Comparison of ENCODE assay signal across 16 cellular contexts in the genomic region with DNA sequence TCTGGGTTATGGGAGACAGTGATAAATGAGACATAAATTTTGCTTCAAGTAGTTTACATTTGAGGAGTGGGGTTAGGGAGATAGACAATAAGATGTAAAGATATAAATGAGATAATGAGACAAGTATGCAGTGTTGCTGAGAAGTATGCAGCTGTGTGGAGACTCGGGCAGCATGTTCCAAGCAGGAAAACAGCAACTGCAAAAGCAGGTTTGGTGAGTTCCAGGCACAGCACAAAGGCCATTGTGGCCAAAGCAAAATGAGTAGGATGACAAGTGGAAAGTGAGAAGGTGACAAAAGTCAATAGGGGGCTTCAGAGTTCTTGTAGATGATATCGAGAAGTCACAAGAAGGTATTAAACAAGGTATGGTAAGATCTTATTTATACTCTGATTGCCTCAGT.
A peak's percentile ranks its signal among the peaks of the same experiment; 100 is the strongest.
DNase-seq lines count a peak whose midpoint lies in the region; ATAC-seq, FAIRE-seq and TF ChIP-seq lines count a peak whose summit lies in the region.
"Had no signal": no experiment of that assay in that cellular context is flagged by ENCODE, and none has a peak within 500 bp of the region (broad histone marks: within the 10 kb centered on the region; RNA-seq: fewer than 3 reads in every experiment).

No MANE protein-coding gene starts in this region.

- no peaks in the 10 kb centered on the region for H3K79me2 ChIP-seq in keratinocyte (ENCODE audit: control insufficient read depth, insufficient read depth, low read length)

- no peaks in the 10 kb centered on the region for H3K36me3 Mint-ChIP-seq in WTC11
- H3K36me3 Mint-ChIP-seq: CD4-positive, CD25-positive, alpha-beta regulatory T cell had no signal

- H3K4me3 Mint-ChIP-seq in WTC11 = no peak overlapping the region
- H3K4me3 Mint-ChIP-seq: CD4-positive, CD25-positive, alpha-beta regulatory T cell had no signal

- H4K20me1 ChIP-seq in keratinocyte (ENCODE audit: control insufficient read depth, extremely low read depth, insufficient read depth, low read length) = no peaks in the 10 kb centered on the region

- dilution Hi-C loops in keratinocyte (cut with MboI; ENCODE audit: extremely low pct_ligation_motif_present, low sequenced_read_pairs) = no loop called here

- peak; percentile 56 for FAIRE-seq in keratinocyte (lab: Jason Lieb, UNC)
- FAIRE-seq: HTR-8/SVneo had no signal

- H3K9me1 ChIP-seq in keratinocyte (ENCODE audit: control insufficient read depth, extremely low read depth, insufficient read depth, low read length) = no peaks in the 10 kb centered on the region

- H3K27ac ChIP-seq in keratinocyte (ENCODE audit: control insufficient read depth, insufficient read depth, low read length) = no peak overlapping the region

- no peak overlapping the region for H3K27ac Mint-ChIP-seq in WTC11
- H3K27ac Mint-ChIP-seq: CD4-positive, CD25-positive, alpha-beta regulatory T cell had no signal

- H3K4me1 Mint-ChIP-seq in WTC11 = peaks cover 11% of the 10 kb centered on the region
- H3K4me1 Mint-ChIP-seq: CD4-positive, CD25-positive, alpha-beta regulatory T cell had no signal

- H3K9me3 Mint-ChIP-seq in WTC11 = peaks cover 4% of the 10 kb centered on the region

- DNase-seq in DMS53 (lab: John Stamatoyannopoulos, UW) (peak; percentile 85), HCEC 1CT (peak; percentile 17), WTC11 (ENCODE audit: low spot score) (no peak), keratinocyte (ENCODE audit: low read depth, low spot score) (no peak), NCI-H524 (lab: John Stamatoyannopoulos, UW) (no peak), GM03348 (ENCODE audit: low spot score) (no peak)
- DNase-seq: AML-193; CD4-positive, CD25-positive, alpha-beta regulatory T cell; DMS79 treated with DMSO at 0.1 percent for 48 hours; GDM1; NCI-H2171; NCI-H526; Right ventricle myocardium superior had no signal

- POLR2A ChIA-PET in WTC11 (lab: Charles Lee) = no interaction called here

- ATAC-seq in WTC11 (peak; percentile 24; the same call in 1 of the 2 replicates), HG03469 (IDR thresholded peaks at IDR 0.05; ENCODE audit: unreplicated experiment) (no peak)
- ATAC-seq: Panc1 had no signal

- H3K4me2 ChIP-seq in keratinocyte (ENCODE audit: control insufficient read depth, extremely low read depth, insufficient read depth, low read depth, low read length) = no peak overlapping the region

- no peaks in the 10 kb centered on the region for H3K27me3 ChIP-seq in keratinocyte (ENCODE audit: control insufficient read depth, extremely low read depth, insufficient read depth, low read length)

- H2AFZ ChIP-seq in keratinocyte (ENCODE audit: control insufficient read depth, low read length) = no peak overlapping the region

- H3K4me1 ChIP-seq in keratinocyte (ENCODE audit: control insufficient read depth, extremely low read depth, insufficient read depth, low read length) = no peaks in the 10 kb centered on the region

- no peaks in the 10 kb centered on the region for H3K9me3 ChIP-seq in keratinocyte (ENCODE audit: control insufficient read depth, low read depth, low read length)

- no peaks in the 10 kb centered on the region for H3K27me3 Mint-ChIP-seq in WTC11 (ENCODE audit: low read depth)
- H3K27me3 Mint-ChIP-seq: CD4-positive, CD25-positive, alpha-beta regulatory T cell had no signal

- H3K36me3 ChIP-seq in keratinocyte (ENCODE audit: control insufficient read depth in 2 of 2, extremely low read depth in 1 of 2, insufficient read depth in 2 of 2, low read length in 2 of 2) = no peaks in the 10 kb centered on the region

- no peak overlapping the region for H3K4me3 ChIP-seq in keratinocyte (ENCODE audit: control insufficient read depth in 2 of 3, extremely low read depth in 1 of 3, insufficient read depth in 2 of 3, low read depth in 1 of 3, low read length in 3 of 3)

- no peak overlapping the region for H3K9ac ChIP-seq in keratinocyte (ENCODE audit: control insufficient read depth, extremely low read depth, insufficient read depth, low read length)

- CTCF ChIA-PET in WTC11 (lab: Charles Lee) = no interaction called here

- TF ChIP-seq CTCF in WTC11 (IDR thresholded peaks at IDR 0.05) (no peak), keratinocyte (optimal IDR thresholded peaks at IDR 0.05 in 1 of 3, IDR thresholded peaks at IDR 0.05 in 1 of 3, conservative IDR thresholded peaks at IDR 0.05 in 1 of 3; ENCODE audit: extremely low read depth in 1 of 3, insufficient read depth in 2 of 3, low read length in 3 of 3) (no peak)

TF ChIP-seq in WTC11, 78 proteins besides CTCF, POLR2A, EP300 and RAD21 (continues in another document):
- TF ChIP-seq, protein P1, sequence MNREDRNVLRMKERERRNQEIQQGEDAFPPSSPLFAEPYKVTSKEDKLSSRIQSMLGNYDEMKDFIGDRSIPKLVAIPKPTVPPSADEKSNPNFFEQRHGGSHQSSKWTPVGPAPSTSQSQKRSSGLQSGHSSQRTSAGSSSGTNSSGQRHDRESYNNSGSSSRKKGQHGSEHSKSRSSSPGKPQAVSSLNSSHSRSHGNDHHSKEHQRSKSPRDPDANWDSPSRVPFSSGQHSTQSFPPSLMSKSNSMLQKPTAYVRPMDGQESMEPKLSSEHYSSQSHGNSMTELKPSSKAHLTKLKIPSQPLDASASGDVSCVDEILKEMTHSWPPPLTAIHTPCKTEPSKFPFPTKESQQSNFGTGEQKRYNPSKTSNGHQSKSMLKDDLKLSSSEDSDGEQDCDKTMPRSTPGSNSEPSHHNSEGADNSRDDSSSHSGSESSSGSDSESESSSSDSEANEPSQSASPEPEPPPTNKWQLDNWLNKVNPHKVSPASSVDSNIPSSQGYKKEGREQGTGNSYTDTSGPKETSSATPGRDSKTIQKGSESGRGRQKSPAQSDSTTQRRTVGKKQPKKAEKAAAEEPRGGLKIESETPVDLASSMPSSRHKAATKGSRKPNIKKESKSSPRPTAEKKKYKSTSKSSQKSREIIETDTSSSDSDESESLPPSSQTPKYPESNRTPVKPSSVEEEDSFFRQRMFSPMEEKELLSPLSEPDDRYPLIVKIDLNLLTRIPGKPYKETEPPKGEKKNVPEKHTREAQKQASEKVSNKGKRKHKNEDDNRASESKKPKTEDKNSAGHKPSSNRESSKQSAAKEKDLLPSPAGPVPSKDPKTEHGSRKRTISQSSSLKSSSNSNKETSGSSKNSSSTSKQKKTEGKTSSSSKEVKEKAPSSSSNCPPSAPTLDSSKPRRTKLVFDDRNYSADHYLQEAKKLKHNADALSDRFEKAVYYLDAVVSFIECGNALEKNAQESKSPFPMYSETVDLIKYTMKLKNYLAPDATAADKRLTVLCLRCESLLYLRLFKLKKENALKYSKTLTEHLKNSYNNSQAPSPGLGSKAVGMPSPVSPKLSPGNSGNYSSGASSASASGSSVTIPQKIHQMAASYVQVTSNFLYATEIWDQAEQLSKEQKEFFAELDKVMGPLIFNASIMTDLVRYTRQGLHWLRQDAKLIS (CRISPR knock-in tag; IDR thresholded peaks at IDR 0.05; ENCODE audit: borderline replicate concordance) = no peak
- TF ChIP-seq TEAD1 (CRISPR knock-in tag; IDR thresholded peaks at IDR 0.05) = no peak
- TF ChIP-seq, protein P2, sequence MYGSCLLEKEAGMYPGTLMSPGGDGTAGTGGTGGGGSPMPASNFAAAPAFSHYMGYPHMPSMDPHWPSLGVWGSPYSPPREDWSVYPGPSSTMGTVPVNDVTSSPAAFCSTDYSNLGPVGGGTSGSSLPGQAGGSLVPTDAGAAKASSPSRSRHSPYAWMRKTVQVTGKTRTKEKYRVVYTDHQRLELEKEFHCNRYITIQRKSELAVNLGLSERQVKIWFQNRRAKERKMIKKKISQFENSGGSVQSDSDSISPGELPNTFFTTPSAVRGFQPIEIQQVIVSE (CRISPR knock-in tag; IDR thresholded peaks at IDR 0.05; ENCODE audit: borderline replicate concordance) = no peak
- no peak for TF ChIP-seq FOXP1 (CRISPR knock-in tag; IDR thresholded peaks at IDR 0.05; ENCODE audit: borderline replicate concordance)
- TF ChIP-seq, protein P3, sequence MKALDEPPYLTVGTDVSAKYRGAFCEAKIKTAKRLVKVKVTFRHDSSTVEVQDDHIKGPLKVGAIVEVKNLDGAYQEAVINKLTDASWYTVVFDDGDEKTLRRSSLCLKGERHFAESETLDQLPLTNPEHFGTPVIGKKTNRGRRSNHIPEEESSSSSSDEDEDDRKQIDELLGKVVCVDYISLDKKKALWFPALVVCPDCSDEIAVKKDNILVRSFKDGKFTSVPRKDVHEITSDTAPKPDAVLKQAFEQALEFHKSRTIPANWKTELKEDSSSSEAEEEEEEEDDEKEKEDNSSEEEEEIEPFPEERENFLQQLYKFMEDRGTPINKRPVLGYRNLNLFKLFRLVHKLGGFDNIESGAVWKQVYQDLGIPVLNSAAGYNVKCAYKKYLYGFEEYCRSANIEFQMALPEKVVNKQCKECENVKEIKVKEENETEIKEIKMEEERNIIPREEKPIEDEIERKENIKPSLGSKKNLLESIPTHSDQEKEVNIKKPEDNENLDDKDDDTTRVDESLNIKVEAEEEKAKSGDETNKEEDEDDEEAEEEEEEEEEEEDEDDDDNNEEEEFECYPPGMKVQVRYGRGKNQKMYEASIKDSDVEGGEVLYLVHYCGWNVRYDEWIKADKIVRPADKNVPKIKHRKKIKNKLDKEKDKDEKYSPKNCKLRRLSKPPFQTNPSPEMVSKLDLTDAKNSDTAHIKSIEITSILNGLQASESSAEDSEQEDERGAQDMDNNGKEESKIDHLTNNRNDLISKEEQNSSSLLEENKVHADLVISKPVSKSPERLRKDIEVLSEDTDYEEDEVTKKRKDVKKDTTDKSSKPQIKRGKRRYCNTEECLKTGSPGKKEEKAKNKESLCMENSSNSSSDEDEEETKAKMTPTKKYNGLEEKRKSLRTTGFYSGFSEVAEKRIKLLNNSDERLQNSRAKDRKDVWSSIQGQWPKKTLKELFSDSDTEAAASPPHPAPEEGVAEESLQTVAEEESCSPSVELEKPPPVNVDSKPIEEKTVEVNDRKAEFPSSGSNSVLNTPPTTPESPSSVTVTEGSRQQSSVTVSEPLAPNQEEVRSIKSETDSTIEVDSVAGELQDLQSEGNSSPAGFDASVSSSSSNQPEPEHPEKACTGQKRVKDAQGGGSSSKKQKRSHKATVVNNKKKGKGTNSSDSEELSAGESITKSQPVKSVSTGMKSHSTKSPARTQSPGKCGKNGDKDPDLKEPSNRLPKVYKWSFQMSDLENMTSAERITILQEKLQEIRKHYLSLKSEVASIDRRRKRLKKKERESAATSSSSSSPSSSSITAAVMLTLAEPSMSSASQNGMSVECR (CRISPR knock-in tag; IDR thresholded peaks at IDR 0.05; ENCODE audit: borderline replicate concordance) = no peak
- no peak for TF ChIP-seq ZBTB21 (CRISPR knock-in tag; IDR thresholded peaks at IDR 0.05; ENCODE audit: borderline replicate concordance)

Comparison
In these comparisons a context has a peak if more than half of its experiments do, and no peak if none do; other contexts are left out.
1. DNase-seq: peak in DMS53 (single experiment) and HCEC 1CT (single experiment); none in WTC11 (single experiment), keratinocyte (single experiment), NCI-H524 (0 of 2) and GM03348 (single experiment).